Comparison of ENCODE assay signal across 2 cellular contexts in the genomic region with DNA sequence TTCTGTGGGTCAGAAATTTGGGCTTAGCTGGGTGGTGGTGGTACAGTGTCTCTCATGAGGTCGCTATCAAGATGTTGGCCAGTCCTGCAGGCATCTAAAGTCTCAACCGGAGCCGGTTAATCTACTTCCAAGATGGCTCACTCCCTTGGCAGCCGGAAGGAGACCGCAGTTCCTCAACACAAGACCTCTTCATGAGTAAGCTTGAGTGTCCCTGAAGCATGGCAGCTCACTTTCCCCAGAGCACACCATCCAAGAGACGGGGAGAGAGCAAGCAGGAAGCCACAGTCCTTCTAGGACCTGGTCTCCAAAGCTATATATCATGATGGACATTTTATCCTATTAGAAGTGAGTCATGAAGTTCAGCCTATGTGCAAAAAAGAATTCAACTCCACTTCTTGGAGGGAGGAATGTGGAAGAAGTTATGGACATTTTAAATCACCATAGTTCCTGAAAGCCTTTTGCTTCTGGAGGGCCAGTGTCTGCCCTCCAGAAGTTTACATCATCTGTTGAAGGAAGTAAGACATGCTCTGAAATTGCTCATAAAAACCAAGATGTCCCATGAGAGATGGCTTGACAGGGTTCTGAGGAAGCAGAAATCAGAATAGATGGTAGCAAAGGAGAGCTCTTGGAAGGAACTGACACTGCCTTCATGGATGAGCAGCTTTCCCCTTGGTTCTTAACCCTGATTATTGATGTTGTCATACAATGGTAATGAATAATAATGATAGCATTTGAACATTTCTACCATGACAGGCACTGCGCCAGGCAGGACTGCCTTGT.
TF ChIP-seq lines count a peak whose summit lies in the region.

No MANE protein-coding gene starts in this region.

TF ChIP-seq in IMR-90, 13 proteins besides CTCF, POLR2A, EP300 and RAD21:
- TF ChIP-seq SMC3 (IDR thresholded peaks at IDR 0.05; ENCODE audit: low read depth, low read length) (no peak), CEBPB (IDR thresholded peaks at IDR 0.05; ENCODE audit: low read depth, low read length) (no peak), MXI1 (IDR thresholded peaks at IDR 0.05; ENCODE audit: borderline replicate concordance, low read depth, low read length) (no peak)
- TF ChIP-seq, protein P1, sequence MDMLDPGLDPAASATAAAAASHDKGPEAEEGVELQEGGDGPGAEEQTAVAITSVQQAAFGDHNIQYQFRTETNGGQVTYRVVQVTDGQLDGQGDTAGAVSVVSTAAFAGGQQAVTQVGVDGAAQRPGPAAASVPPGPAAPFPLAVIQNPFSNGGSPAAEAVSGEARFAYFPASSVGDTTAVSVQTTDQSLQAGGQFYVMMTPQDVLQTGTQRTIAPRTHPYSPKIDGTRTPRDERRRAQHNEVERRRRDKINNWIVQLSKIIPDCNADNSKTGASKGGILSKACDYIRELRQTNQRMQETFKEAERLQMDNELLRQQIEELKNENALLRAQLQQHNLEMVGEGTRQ (IDR thresholded peaks at IDR 0.05; ENCODE audit: low read depth, low read length) = no peak
- TF ChIP-seq, protein P2, sequence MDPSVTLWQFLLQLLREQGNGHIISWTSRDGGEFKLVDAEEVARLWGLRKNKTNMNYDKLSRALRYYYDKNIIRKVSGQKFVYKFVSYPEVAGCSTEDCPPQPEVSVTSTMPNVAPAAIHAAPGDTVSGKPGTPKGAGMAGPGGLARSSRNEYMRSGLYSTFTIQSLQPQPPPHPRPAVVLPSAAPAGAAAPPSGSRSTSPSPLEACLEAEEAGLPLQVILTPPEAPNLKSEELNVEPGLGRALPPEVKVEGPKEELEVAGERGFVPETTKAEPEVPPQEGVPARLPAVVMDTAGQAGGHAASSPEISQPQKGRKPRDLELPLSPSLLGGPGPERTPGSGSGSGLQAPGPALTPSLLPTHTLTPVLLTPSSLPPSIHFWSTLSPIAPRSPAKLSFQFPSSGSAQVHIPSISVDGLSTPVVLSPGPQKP (IDR thresholded peaks at IDR 0.05; ENCODE audit: borderline replicate concordance, low read depth, low read length) = no peak

TF ChIP-seq in GM12878, 131 proteins besides CTCF, POLR2A, EP300 and RAD21:
- TF ChIP-seq, protein P3, sequence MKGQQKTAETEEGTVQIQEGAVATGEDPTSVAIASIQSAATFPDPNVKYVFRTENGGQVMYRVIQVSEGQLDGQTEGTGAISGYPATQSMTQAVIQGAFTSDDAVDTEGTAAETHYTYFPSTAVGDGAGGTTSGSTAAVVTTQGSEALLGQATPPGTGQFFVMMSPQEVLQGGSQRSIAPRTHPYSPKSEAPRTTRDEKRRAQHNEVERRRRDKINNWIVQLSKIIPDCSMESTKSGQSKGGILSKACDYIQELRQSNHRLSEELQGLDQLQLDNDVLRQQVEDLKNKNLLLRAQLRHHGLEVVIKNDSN (IDR thresholded peaks at IDR 0.05; ENCODE audit: borderline replicate concordance, extremely low read length, insufficient read depth, low read depth, low read length) = no peak
- TF ChIP-seq EED (IDR thresholded peaks at IDR 0.05; ENCODE audit: low read depth) (0 out of 2 replicates have a peak, but pooled peaks have one; percentile 13), RB1 (IDR thresholded peaks at IDR 0.05; ENCODE audit: borderline replicate concordance) (no peak), FOXM1 (IDR thresholded peaks at IDR 0.05; ENCODE audit: low read depth, low read length) (peak; percentile 32; the same call in 1 of the 2 replicates)
- TF ChIP-seq, protein P4, sequence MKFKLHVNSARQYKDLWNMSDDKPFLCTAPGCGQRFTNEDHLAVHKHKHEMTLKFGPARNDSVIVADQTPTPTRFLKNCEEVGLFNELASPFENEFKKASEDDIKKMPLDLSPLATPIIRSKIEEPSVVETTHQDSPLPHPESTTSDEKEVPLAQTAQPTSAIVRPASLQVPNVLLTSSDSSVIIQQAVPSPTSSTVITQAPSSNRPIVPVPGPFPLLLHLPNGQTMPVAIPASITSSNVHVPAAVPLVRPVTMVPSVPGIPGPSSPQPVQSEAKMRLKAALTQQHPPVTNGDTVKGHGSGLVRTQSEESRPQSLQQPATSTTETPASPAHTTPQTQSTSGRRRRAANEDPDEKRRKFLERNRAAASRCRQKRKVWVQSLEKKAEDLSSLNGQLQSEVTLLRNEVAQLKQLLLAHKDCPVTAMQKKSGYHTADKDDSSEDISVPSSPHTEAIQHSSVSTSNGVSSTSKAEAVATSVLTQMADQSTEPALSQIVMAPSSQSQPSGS (IDR thresholded peaks at IDR 0.05; ENCODE audit: low read length) = 0 out of 2 replicates have a peak, but pooled peaks have one; percentile 15
